Comparison of ENCODE assay signal across 12 cellular contexts in the genomic region with DNA sequence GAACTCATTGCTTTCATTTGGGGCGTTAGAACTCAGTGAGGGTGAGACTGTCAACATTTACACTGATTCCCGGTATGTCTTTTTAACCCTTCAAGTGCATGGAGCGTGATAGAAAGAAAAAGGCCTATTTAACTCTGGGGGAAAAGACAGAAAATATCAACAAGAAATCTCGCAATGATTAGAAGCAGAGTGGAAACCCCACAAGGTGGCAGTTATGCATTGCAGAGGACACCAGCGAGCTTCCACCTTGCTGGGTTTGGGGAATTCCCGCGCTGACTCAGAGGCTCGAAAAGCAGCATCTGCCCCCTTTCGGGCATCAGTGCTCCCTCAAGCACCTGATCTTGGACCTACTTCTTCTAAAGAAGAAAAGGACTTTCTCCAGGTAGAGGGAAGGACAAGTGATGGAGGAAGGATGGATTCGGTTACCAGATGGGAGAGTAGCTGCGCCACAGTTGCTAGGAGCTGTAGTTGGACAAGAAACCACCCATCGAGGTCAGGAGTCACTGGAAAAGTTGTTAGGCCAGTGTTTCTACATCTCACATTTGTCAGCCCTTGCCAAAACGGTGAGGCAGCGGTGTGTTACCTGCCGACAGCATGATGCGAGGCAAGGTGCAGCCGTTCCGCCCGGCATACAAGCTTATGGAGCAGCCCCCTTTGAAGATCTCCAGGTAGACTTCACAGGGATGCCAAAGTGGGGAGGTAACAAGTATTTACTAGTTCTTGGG. TPM values are rescaled to one million over a fixed set of nuclear protein-coding genes. Genes with fewer than 3 reads are reported as not detected.
DNase-seq lines count a peak whose midpoint lies in the region; TF ChIP-seq lines count a peak whose summit lies in the region.
"Not testable (repeated sequence)": the region's sequence is repeated elsewhere in the genome, so short reads cannot be mapped to it uniquely, and the experiment has no call there.
"Had no signal": no experiment of that assay in that cellular context is flagged by ENCODE, and none has a peak within 500 bp of the region (broad histone marks: within the 10 kb centered on the region; RNA-seq: fewer than 3 reads in every experiment).

No MANE protein-coding gene starts in this region.

- TF ChIP-seq CTCF in GM12874 (IDR thresholded peaks at IDR 0.05; ENCODE audit: insufficient read depth, low read depth, low read length) (0 out of 2 replicates have a peak, but pooled peaks have one; percentile 20), KMS-11 (conservative IDR thresholded peaks at IDR 0.05; ENCODE audit: low read depth, low read length) (peak; percentile 26; the same call in 1 of the 2 replicates), choroid plexus epithelial cell (conservative IDR thresholded peaks at IDR 0.05; ENCODE audit: low read depth, low read length) (peak; percentile 29)

- not testable (repeated sequence) for H3K4me1 ChIP-seq in KMS-11 (ENCODE audit: low read depth, poor library complexity, severe bottlenecking); mesendoderm (ENCODE audit: control insufficient read depth, low read depth, low read length)

- H3K79me1 ChIP-seq in mesendoderm (ENCODE audit: low read length), result not testable (repeated sequence)

- not testable (repeated sequence) for H3K4me3 ChIP-seq in KMS-11 (IDR thresholded peaks at IDR 0.05; ENCODE audit: insufficient read depth, low read depth, low read length); choroid plexus epithelial cell (ENCODE audit: low read depth, low read length); mesendoderm (ENCODE audit: low read length)

- H2AFZ ChIP-seq in KMS-11 (ENCODE audit: low read depth), result not testable (repeated sequence)

- not testable (repeated sequence) for H3K36me3 ChIP-seq in KMS-11 (ENCODE audit: insufficient read depth); mesendoderm (ENCODE audit: control insufficient read depth, insufficient read depth, low read length)

- not testable (repeated sequence) for H2BK120ac ChIP-seq in mesendoderm (ENCODE audit: low read depth, low read length)

- not testable (repeated sequence) for H3K4ac ChIP-seq in mesendoderm (ENCODE audit: low read depth, low read length)

- H3K27me3 ChIP-seq in KMS-11 (ENCODE audit: insufficient read depth, low read depth); mesendoderm (ENCODE audit: insufficient read depth, low read length, poor library complexity): not testable (repeated sequence)

- not testable (repeated sequence) for H3K18ac ChIP-seq in mesendoderm (ENCODE audit: low read length)

- DNase-seq in Caki2 (ENCODE audit: low read depth), result peak; percentile 30
- peak; percentile 33 for DNase-seq in RPMI7951 (ENCODE audit: low read depth)
- DNase-seq in activated T-cell treated with anti-CD3 and anti-CD28 coated beads for 24 hours (ENCODE audit: low read depth), result peak; percentile 2
- peak; percentile 18 for DNase-seq in choroid plexus epithelial cell (ENCODE audit: low read depth)
- DNase-seq in mesendoderm, result peak; percentile 49
- peak; percentile 60 for DNase-seq in ureter (ENCODE audit: low spot score)

- WGBS in mesendoderm (ENCODE audit: extremely low coverage, insufficient coverage, low lambda C conversion rate), result no CpG with 5 or more reads among the region's 19 CpGs

- H4K8ac ChIP-seq in mesendoderm (ENCODE audit: low read depth, low read length), result not testable (repeated sequence)

- not testable (repeated sequence) for H3K27ac ChIP-seq in KMS-11; mesendoderm (ENCODE audit: low read depth, low read length)

- in situ Hi-C loops in Caki2 (cut with HindIII; ENCODE audit: low pct_unique_long_range_greater_than_20kb, low sequenced_read_pairs), result not testable (repeated sequence)

- not testable (repeated sequence) for H4K5ac ChIP-seq in mesendoderm (ENCODE audit: low read length)

- H3K9ac ChIP-seq in KMS-11; mesendoderm (ENCODE audit: low read length): not testable (repeated sequence)

- not testable (repeated sequence) for H3K79me2 ChIP-seq in KMS-11 (ENCODE audit: insufficient read depth, low read depth); mesendoderm (ENCODE audit: control insufficient read depth, insufficient read depth, low read length)

- H2AK5ac ChIP-seq in mesendoderm (ENCODE audit: low read length), result not testable (repeated sequence)

- H4K20me1 ChIP-seq in KMS-11 (ENCODE audit: insufficient read depth), result not testable (repeated sequence)

- H3K23ac ChIP-seq in mesendoderm (ENCODE audit: low read length), result not testable (repeated sequence)

- H2BK5ac ChIP-seq in mesendoderm (ENCODE audit: low read length), result not testable (repeated sequence)

- not testable (repeated sequence) for H3K4me2 ChIP-seq in KMS-11; mesendoderm (ENCODE audit: low read length)

- not testable (repeated sequence) for H3K56ac ChIP-seq in mesendoderm (ENCODE audit: low read length)

- H2BK15ac ChIP-seq in mesendoderm (replicated peaks; ENCODE audit: low read depth), result not testable (repeated sequence)

RNA-seq across cellular contexts. Expression of gene SSUH2, which starts 38.4 kb away (rescaled TPM):
- total RNA-seq in Caki2 (2014; rRNA removed; shearing (Covaris generic); ENCODE audit: low replicate concordance), result 6.4 TPM in 1 of 2 replicates, not detected in the other
- 0.24 and 1.5 TPM in 2 replicates for total RNA-seq in RPMI7951 (2014; rRNA removed; shearing (Covaris generic))
- polyA plus RNA-seq in mesendoderm (2013, experiment 1 of 2), result 0.25 TPM
- polyA plus RNA-seq in mesendoderm (2013, experiment 2 of 2), result 0.25 TPM
- 0.55 TPM for total RNA-seq in ureter
- total RNA-seq: dermis blood vessel endothelial cell; natural killer cell treated with Interleukin-12 subunit alpha and Interleukin-12 subunit beta and Interleukin-15 and Interleukin-18, amount 100 ng/mL, for 72 hours had no signal

RNA-seq across cellular contexts. Expression of gene CAV3, which starts 50.6 kb away (rescaled TPM):
- total RNA-seq in Caki2 (2014; rRNA removed; shearing (Covaris generic); ENCODE audit: low replicate concordance), result not detected in 2 replicates
- total RNA-seq in RPMI7951 (2014; rRNA removed; shearing (Covaris generic)), result not detected in 2 replicates
- polyA plus RNA-seq in mesendoderm (2013, experiment 1 of 2), result not detected
- polyA plus RNA-seq in mesendoderm (2013, experiment 2 of 2), result not detected
- not detected for total RNA-seq in ureter
- total RNA-seq: activated CD8-positive, alpha-beta T cell treated with anti-CD3 and anti-CD28 coated beads, Interleukin-2, amount 10 ng/mL, durations not matched to agents 7 days and 5 days; dermis blood vessel endothelial cell; natural killer cell treated with Interleukin-12 subunit alpha and Interleukin-12 subunit beta and Interleukin-15 and Interleukin-18, amount 100 ng/mL, for 72 hours; WTC11 had no signal

Comparison
In these comparisons a context has a peak if more than half of its experiments do, and no peak if none do; other contexts are left out.
1. DNase-seq: peak in every context shown above with its lines; median percentile 60 in ureter; 49 in mesendoderm; 33 in RPMI7951; 30 in Caki2; 18 in choroid plexus epithelial cell; 2 in activated T-cell treated with anti-CD3 and anti-CD28 coated beads for 24 hours.